9 cellular contexts compared by ENCODE assay signal in the genomic region with DNA sequence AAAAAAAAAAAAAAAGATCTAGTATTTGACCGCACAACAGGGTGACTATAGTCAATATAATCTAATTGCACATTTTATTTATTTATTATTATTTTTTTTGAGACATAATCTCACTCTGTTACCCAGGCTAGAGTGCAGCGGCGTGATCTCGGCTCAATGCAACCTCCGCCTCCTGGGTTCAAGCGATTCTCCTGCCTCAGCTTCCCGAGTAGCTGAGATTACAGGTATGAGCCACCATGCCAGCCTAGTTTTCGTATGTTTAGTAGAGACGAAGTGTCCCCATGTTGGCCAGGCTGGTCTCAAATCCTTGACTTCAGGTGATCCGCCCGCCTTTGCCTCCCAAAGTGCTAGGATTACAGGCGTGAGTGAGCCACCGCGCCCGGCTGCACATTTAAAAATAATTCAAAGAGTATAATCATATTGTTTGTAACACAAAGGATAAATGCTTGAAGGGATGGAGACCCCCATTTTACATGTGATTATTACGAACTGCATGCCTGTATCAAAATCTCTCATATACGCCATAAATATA. TPM values are rescaled to one million over a fixed set of nuclear protein-coding genes. Genes with fewer than 3 reads are reported as not detected.
DNase-seq lines count a peak whose midpoint lies in the region; ATAC-seq, FAIRE-seq and TF ChIP-seq lines count a peak whose summit lies in the region.
"Had no signal": no experiment of that assay in that cellular context is flagged by ENCODE, and none has a peak within 500 bp of the region (broad histone marks: within the 10 kb centered on the region; RNA-seq: fewer than 3 reads in every experiment).

No MANE protein-coding gene starts in this region.

- no peak overlapping the region for H2BK15ac ChIP-seq in mesendoderm (replicated peaks; ENCODE audit: low read depth)

- H3K4me3 ChIP-seq in heart right ventricle (peak overlapping the region; percentile 77 to 99 (median 93)), K562 (peak overlapping the region; percentile 98), mesendoderm (ENCODE audit: low read length) (peak overlapping the region; percentile 90), vagina (peak overlapping the region; percentile 90 to 97)

- H3K79me1 ChIP-seq in mesendoderm (ENCODE audit: low read length): peaks cover 10% of the 10 kb centered on the region

- TF ChIP-seq EP300 in K562 (IDR thresholded peaks at IDR 0.05; ENCODE audit: low read length): no peak

- H3K9ac ChIP-seq in K562 (ENCODE audit: insufficient read depth in 1 of 2, low read depth in 2 of 2, low read length in 2 of 2): peak overlapping the region; percentile 83 to 93
- peak overlapping the region; percentile 87 for H3K9ac ChIP-seq in mesendoderm (ENCODE audit: low read length)

- FAIRE-seq in K562 (lab: Jason Lieb, UNC): peak; percentile 15
- FAIRE-seq: islet of Langerhans had no signal

- H3K4me2 ChIP-seq in K562 (ENCODE audit: insufficient read depth, low read length) (peak overlapping the region; percentile 95), mesendoderm (ENCODE audit: low read length) (peak overlapping the region; percentile 50)

- no peak overlapping the region for H4K8ac ChIP-seq in mesendoderm (ENCODE audit: low read depth, low read length)

- H3K56ac ChIP-seq in mesendoderm (ENCODE audit: low read length): peak overlapping the region; percentile 73

- H3K4ac ChIP-seq in mesendoderm (ENCODE audit: low read depth, low read length): no peak overlapping the region

- H3K4me1 ChIP-seq in heart right ventricle (peaks cover 2 to 20% (median 15%) of the 10 kb centered on the region in 9 donors), K562 (replicated peaks in 1 of 2; ENCODE audit: control insufficient read depth in 2 of 2, insufficient read depth in 2 of 2, low read length in 2 of 2) (peaks cover 0 to 22% of the 10 kb centered on the region in 2 experiments; a peak in 3 of 5 replicates), mesendoderm (ENCODE audit: control insufficient read depth, low read depth, low read length) (no peaks in the 10 kb centered on the region), vagina (peaks cover 22% of the 10 kb centered on the region)

- H3K36me3 ChIP-seq in heart right ventricle: peaks cover 0 to 36% (median 10%) of the 10 kb centered on the region in 9 donors
- H3K36me3 ChIP-seq in K562 (ENCODE audit: control insufficient read depth, insufficient read depth, low read length): peaks cover 28% of the 10 kb centered on the region; the same call in 2 of the 3 replicates
- H3K36me3 ChIP-seq in mesendoderm (ENCODE audit: control insufficient read depth, insufficient read depth, low read length): peaks cover 2% of the 10 kb centered on the region
- H3K36me3 ChIP-seq in vagina: peaks cover 0 to 10% of the 10 kb centered on the region in 2 donors

- POLR2A ChIA-PET in K562 (lab: Yijun Ruan, JAX): interaction anchor here (0.6 to 1.3 kb wide), 2 partner anchors 8 to 171 kb away, joined by 3 to 8 read pairs; no protein-coding TSS in a partner anchor

- H3K18ac ChIP-seq in mesendoderm (ENCODE audit: low read length): no peak overlapping the region

- H3K9me3 ChIP-seq in heart right ventricle (no peaks in the 10 kb centered on the region), K562 (replicated peaks; ENCODE audit: control insufficient read depth, insufficient read depth, low read depth, low read length) (no peaks in the 10 kb centered on the region), vagina (no peaks in the 10 kb centered on the region)

- peaks cover 28% of the 10 kb centered on the region for H3K79me2 ChIP-seq in K562 (ENCODE audit: control insufficient read depth, insufficient read depth, low read length)
- peaks cover 9% of the 10 kb centered on the region for H3K79me2 ChIP-seq in mesendoderm (ENCODE audit: control insufficient read depth, insufficient read depth, low read length)

- H4K5ac ChIP-seq in mesendoderm (ENCODE audit: low read length): no peak overlapping the region

- no peaks in the 10 kb centered on the region for H3K9me1 ChIP-seq in K562 (ENCODE audit: control insufficient read depth, insufficient read depth, low read length)

- BruUV-seq in K562 (replicated peaks; lab: Mats Ljungman, UMichigan): no TSS peak

- H3K27me3 ChIP-seq in heart right ventricle (no peaks in the 10 kb centered on the region), K562 (ENCODE audit: control insufficient read depth in 2 of 2, insufficient read depth in 2 of 2, low read length in 2 of 2) (no peaks in the 10 kb centered on the region), mesendoderm (ENCODE audit: insufficient read depth, low read length, poor library complexity) (no peaks in the 10 kb centered on the region), vagina (no peaks in the 10 kb centered on the region)

- TF ChIP-seq RAD21 in K562 (CRISPR knock-in tag; conservative IDR thresholded peaks at IDR 0.05 in 1 of 2, IDR thresholded peaks at IDR 0.05 in 1 of 2): no peak

- no peaks in the 10 kb centered on the region for H4K20me1 ChIP-seq in K562 (replicated peaks; ENCODE audit: control insufficient read depth, insufficient read depth, low read length)

- TF ChIP-seq CTCF in heart right ventricle (IDR thresholded peaks at IDR 0.05) (no peak), K562 (IDR thresholded peaks at IDR 0.05 in 2 of 3, conservative IDR thresholded peaks at IDR 0.05 in 1 of 3; ENCODE audit: insufficient read depth in 2 of 3, low read depth in 1 of 3, low read length in 3 of 3) (no peak), vagina (IDR thresholded peaks at IDR 0.05) (no peak)

- peak overlapping the region; percentile 88 for H2AFZ ChIP-seq in K562 (ENCODE audit: low read depth, low read length)

- no peak overlapping the region for H2BK120ac ChIP-seq in mesendoderm (ENCODE audit: low read depth, low read length)

- peak overlapping the region in 9 of 10 donors; percentile 66 to 85 (median 80) for H3K27ac ChIP-seq in heart right ventricle
- H3K27ac ChIP-seq in K562 (ENCODE audit: extremely low read depth, low read depth, low read length): peak overlapping the region; percentile 71
- no peak overlapping the region for H3K27ac ChIP-seq in mesendoderm (ENCODE audit: low read depth, low read length)
- H3K27ac ChIP-seq in vagina: peak overlapping the region; percentile 60

- 31 to 42% methylated on average over 17 of the region's 17 CpGs for WGBS in heart right ventricle, 2 donors
- WGBS in K562 (ENCODE audit: insufficient coverage, low coverage, missing lambda C conversion rate): 4% methylated on average over 17 of the region's 17 CpGs
- no CpG with 5 or more reads among the region's 17 CpGs for WGBS in mesendoderm (ENCODE audit: extremely low coverage, insufficient coverage, low lambda C conversion rate)

- ATAC-seq in heart right ventricle (no peak), Right ventricle myocardium superior (ENCODE audit: poor library complexity) (no peak), K562 (no peak)

- in situ Hi-C loops in K562 (cut with MboI): no loop called here

- intact Hi-C loops in heart right ventricle (cut with DNase I) (loop anchor here in 2 of 10 donors (5.0 to 10.0 kb wide), 2 partner anchors 34 to 222 kb away; partner anchors contain the start of genes SEC14L5 (in 1 of the 2) and ZNF500 (in 1 of the 2)), Right ventricle myocardium superior (cut with DNase I) (loop anchor here (10.0 kb wide), 1 partner anchor 222 kb away; the partner anchor contains the start of gene SEC14L5), K562 (cut with micrococcal nuclease) (loop anchor here (5.0 kb wide), 1 partner anchor 114 kb away; the partner anchor contains the start of genes GLYR1 and UBN1), vagina (cut with DNase I) (no loop called here)

- H3K23ac ChIP-seq in mesendoderm (ENCODE audit: low read length): no peak overlapping the region

- CTCF ChIA-PET in K562 (lab: Yijun Ruan, JAX; ENCODE audit: low intra/inter-chr PET ratio): interaction anchor here (0.6 kb wide), 1 partner anchor 83 kb away, joined by 3 read pairs; no protein-coding TSS in a partner anchor

- DNase-seq in heart right ventricle (no peak), Right ventricle myocardium superior (no peak), K562 (ENCODE audit: extremely low read depth in 1 of 4, low spot score in 3 of 4) (no peak), mesendoderm (no peak), vagina (ENCODE audit: extremely low spot score in 2 of 2) (no peak), DMS 273 treated with DMSO at 0.1 percent for 48 hours (lab: John Stamatoyannopoulos, UW) (no peak), NCI-H1105 (lab: John Stamatoyannopoulos, UW) (no peak), A172 (ENCODE audit: low spot score) (no peak)

- TF ChIP-seq POLR2A in K562 (conservative IDR thresholded peaks at IDR 0.05) (no peak), vagina (IDR thresholded peaks at IDR 0.05) (no peak)

- no peak overlapping the region for H2BK5ac ChIP-seq in mesendoderm (ENCODE audit: low read length)

- no peak overlapping the region for H2AK5ac ChIP-seq in mesendoderm (ENCODE audit: low read length)

RNA-seq across cellular contexts. Expression of gene ANKS3, which starts 0.8 kb away (rescaled TPM):
- total RNA-seq in heart right ventricle (10 to 100 TPM in 1 of 10 donors, 1 to 10 TPM in 9; 5.1 to 11.4 (median 7.9) TPM), Right ventricle myocardium superior (9.1 TPM), K562 (2014; rRNA removed) (21.5 and 21.9 TPM in 2 replicates), K562 (2014; rRNA removed; fragmentation: Illumina TruSeq; extraction: Trizol) (8.0 and 12.0 TPM in 2 replicates), K562 (2015; rRNA removed; fragmentation: Illumina TruSeq; extraction: Trizol) (14.8 and 15.6 TPM in 2 replicates), K562 (2021) (22.1 and 25.7 TPM in 2 replicates), vagina (25.3 TPM)
- polyA plus RNA-seq in heart right ventricle (10 to 100 TPM; 12.4 to 33.7 TPM), K562 (2011; rRNA removed) (17.2 and 21.5 TPM in 2 replicates), K562 (2014; fragmentation: Illumina TruSeq; extraction: Trizol) (9.3 and 11.4 TPM in 2 replicates), K562 (2014; fragmentation: Nextera tagmentation; extraction: Ambion mirVana) (under 1 TPM; 0.43 to 0.66 TPM), K562 (2014; rRNA removed) (23.4 and 23.7 TPM in 2 replicates)
- 131 and 242 TPM in 2 replicates for total RNA-seq in K562 (2011; cell fraction: chromatin; rRNA removed; ENCODE audit: low replicate concordance)
- 131 and 135 TPM in 2 replicates for total RNA-seq in K562 (2011; cell fraction: nucleolus; rRNA removed)
- 120 and 128 TPM in 2 replicates for total RNA-seq in K562 (2011; cell fraction: nucleoplasm; rRNA removed)
- 15.2 and 18.4 TPM in 2 replicates for polyA plus RNA-seq in K562 (2011; cell fraction: cytosol; rRNA removed)
- 68.8 and 84.5 TPM in 2 replicates for polyA plus RNA-seq in K562 (2011; cell fraction: nucleus; rRNA removed)
- 11.9 and 13.9 TPM in 2 replicates for polyA plus RNA-seq in K562 (2012)
- polyA minus RNA-seq in K562 (2011; rRNA and poly(A)+ RNA removed): 29.5 and 35.6 TPM in 2 replicates
- polyA minus RNA-seq in K562 (2011; cell fraction: cytosol; rRNA and poly(A)+ RNA removed): 11.2 and 13.6 TPM in 2 replicates
- 34.1 and 41.4 TPM in 2 replicates for polyA minus RNA-seq in K562 (2011; cell fraction: nucleus; rRNA and poly(A)+ RNA removed)
- 6.4 TPM for polyA plus RNA-seq in mesendoderm (2013, experiment 1 of 2)
- 6.7 TPM for polyA plus RNA-seq in mesendoderm (2013, experiment 2 of 2)
- total RNA-seq in A172 (2014; rRNA removed; shearing (Covaris generic)): 12.0 and 19.6 TPM in 2 replicates

RNA-seq across cellular contexts. Expression of gene DNAAF8, which starts 1.1 kb away (rescaled TPM):
- total RNA-seq in heart right ventricle: 1 to 10 TPM in 4 of 10 donors, under 1 TPM in 4, not detected in 2; 0.32 to 1.9 (median 1.1) TPM
- polyA plus RNA-seq in heart right ventricle: 1 to 10 TPM; 1.1 to 1.3 TPM
- 1.2 TPM for total RNA-seq in Right ventricle myocardium superior
- total RNA-seq in K562 (2011; cell fraction: chromatin; rRNA removed; ENCODE audit: low replicate concordance): 0.19 TPM in 1 of 2 replicates, not detected in the other
- 0.33 and 0.39 TPM in 2 replicates for total RNA-seq in K562 (2011; cell fraction: nucleolus; rRNA removed)
- 0.15 TPM in 2 replicates for total RNA-seq in K562 (2011; cell fraction: nucleoplasm; rRNA removed)
- not detected in 2 replicates for total RNA-seq in K562 (2014; rRNA removed)
- not detected in 2 replicates for total RNA-seq in K562 (2014; rRNA removed; fragmentation: Illumina TruSeq; extraction: Trizol)
- total RNA-seq in K562 (2015; rRNA removed; fragmentation: Illumina TruSeq; extraction: Trizol): not detected in 2 replicates
- total RNA-seq in K562 (2021): not detected in 2 replicates
- polyA plus RNA-seq in K562 (2011; rRNA removed): 0.04 and 0.11 TPM in 2 replicates
- polyA plus RNA-seq in K562 (2011; cell fraction: cytosol; rRNA removed): 0.07 and 0.10 TPM in 2 replicates
- polyA plus RNA-seq in K562 (2011; cell fraction: nucleus; rRNA removed): 0.07 and 0.40 TPM in 2 replicates
- polyA plus RNA-seq in K562 (2012): 0.16 and 0.26 TPM in 2 replicates
- polyA plus RNA-seq in K562 (2014; fragmentation: Illumina TruSeq; extraction: Trizol): 0.10 TPM in 1 of 2 replicates, not detected in the other
- not detected for polyA plus RNA-seq in K562 (2014; fragmentation: Nextera tagmentation; extraction: Ambion mirVana)
- 0.12 TPM in 1 of 2 replicates, not detected in the other for polyA plus RNA-seq in K562 (2014; rRNA removed)
- polyA minus RNA-seq in K562 (2011; rRNA and poly(A)+ RNA removed): not detected in 2 replicates
- polyA minus RNA-seq in K562 (2011; cell fraction: cytosol; rRNA and poly(A)+ RNA removed): not detected in 2 replicates
- 0.33 TPM in 1 of 2 replicates, not detected in the other for polyA minus RNA-seq in K562 (2011; cell fraction: nucleus; rRNA and poly(A)+ RNA removed)
- polyA plus RNA-seq in mesendoderm (2013, experiment 1 of 2): 0.35 TPM
- 0.25 TPM for polyA plus RNA-seq in mesendoderm (2013, experiment 2 of 2)
- not detected for total RNA-seq in vagina
- 1.7 and 5.2 TPM in 2 replicates for total RNA-seq in A172 (2014; rRNA removed; shearing (Covaris generic))

RNA-seq across cellular contexts. Expression of gene ZNF500, which starts 33.7 kb away (rescaled TPM):
- total RNA-seq in heart right ventricle (1 to 10 TPM; 4.3 to 9.9 (median 8.1) TPM), Right ventricle myocardium superior (4.8 TPM), K562 (2014; rRNA removed) (8.5 and 8.9 TPM in 2 replicates), K562 (2014; rRNA removed; fragmentation: Illumina TruSeq; extraction: Trizol) (3.5 and 3.8 TPM in 2 replicates), K562 (2015; rRNA removed; fragmentation: Illumina TruSeq; extraction: Trizol) (5.3 and 8.0 TPM in 2 replicates), K562 (2021) (16.4 and 20.8 TPM in 2 replicates), vagina (11.0 TPM)
- polyA plus RNA-seq in heart right ventricle (10 to 100 TPM in 1 of 2 donors, 1 to 10 TPM in 1; 3.8 to 10.5 TPM), K562 (2011; rRNA removed) (4.5 and 7.4 TPM in 2 replicates), K562 (2014; fragmentation: Illumina TruSeq; extraction: Trizol) (5.3 and 8.5 TPM in 2 replicates), K562 (2014; fragmentation: Nextera tagmentation; extraction: Ambion mirVana) (under 1 TPM; 0.80 to 0.84 TPM), K562 (2014; rRNA removed) (7.0 and 12.1 TPM in 2 replicates)
- total RNA-seq in K562 (2011; cell fraction: chromatin; rRNA removed; ENCODE audit: low replicate concordance): 16.3 and 42.5 TPM in 2 replicates
- total RNA-seq in K562 (2011; cell fraction: nucleolus; rRNA removed): 25.9 and 29.5 TPM in 2 replicates
- total RNA-seq in K562 (2011; cell fraction: nucleoplasm; rRNA removed): 22.4 and 27.7 TPM in 2 replicates
- polyA plus RNA-seq in K562 (2011; cell fraction: cytosol; rRNA removed): 7.7 and 11.0 TPM in 2 replicates
- polyA plus RNA-seq in K562 (2011; cell fraction: nucleus; rRNA removed): 12.9 and 18.2 TPM in 2 replicates
- 5.2 and 7.5 TPM in 2 replicates for polyA plus RNA-seq in K562 (2012)
- 4.9 and 5.7 TPM in 2 replicates for polyA minus RNA-seq in K562 (2011; rRNA and poly(A)+ RNA removed)
- 4.1 and 7.2 TPM in 2 replicates for polyA minus RNA-seq in K562 (2011; cell fraction: cytosol; rRNA and poly(A)+ RNA removed)
- polyA minus RNA-seq in K562 (2011; cell fraction: nucleus; rRNA and poly(A)+ RNA removed): 5.7 and 7.8 TPM in 2 replicates
- polyA plus RNA-seq in mesendoderm (2013, experiment 1 of 2): 4.7 TPM
- polyA plus RNA-seq in mesendoderm (2013, experiment 2 of 2): 4.4 TPM
- 19.8 and 25.1 TPM in 2 replicates for total RNA-seq in A172 (2014; rRNA removed; shearing (Covaris generic))

RNA-seq across cellular contexts. Expression of gene NUDT16L1, which starts 39.9 kb away (rescaled TPM):
- total RNA-seq in heart right ventricle (10 to 100 TPM; 34.1 to 65.7 (median 49.6) TPM), Right ventricle myocardium superior (52.8 TPM), K562 (2014; rRNA removed) (35.7 and 37.0 TPM in 2 replicates), K562 (2014; rRNA removed; fragmentation: Illumina TruSeq; extraction: Trizol) (5.9 and 8.6 TPM in 2 replicates), K562 (2015; rRNA removed; fragmentation: Illumina TruSeq; extraction: Trizol) (13.7 and 13.8 TPM in 2 replicates), K562 (2021) (33.1 and 34.9 TPM in 2 replicates), vagina (28.5 TPM)
- polyA plus RNA-seq in heart right ventricle (10 to 100 TPM; 25.4 to 48.8 TPM), K562 (2011; rRNA removed) (14.6 and 20.1 TPM in 2 replicates), K562 (2014; fragmentation: Illumina TruSeq; extraction: Trizol) (10.1 and 14.7 TPM in 2 replicates), K562 (2014; fragmentation: Nextera tagmentation; extraction: Ambion mirVana) (1 to 10 TPM; 1.4 to 1.9 TPM), K562 (2014; rRNA removed) (37.6 and 39.9 TPM in 2 replicates)
- 12.3 and 32.4 TPM in 2 replicates for total RNA-seq in K562 (2011; cell fraction: chromatin; rRNA removed; ENCODE audit: low replicate concordance)
- total RNA-seq in K562 (2011; cell fraction: nucleolus; rRNA removed): 30.5 and 32.1 TPM in 2 replicates
- total RNA-seq in K562 (2011; cell fraction: nucleoplasm; rRNA removed): 19.6 TPM in 2 replicates
- polyA plus RNA-seq in K562 (2011; cell fraction: cytosol; rRNA removed): 25.7 and 57.0 TPM in 2 replicates
- 28.9 and 31.1 TPM in 2 replicates for polyA plus RNA-seq in K562 (2011; cell fraction: nucleus; rRNA removed)
- polyA plus RNA-seq in K562 (2012): 18.7 and 22.2 TPM in 2 replicates
- polyA minus RNA-seq in K562 (2011; rRNA and poly(A)+ RNA removed): 4.1 and 5.1 TPM in 2 replicates
- 7.0 and 11.2 TPM in 2 replicates for polyA minus RNA-seq in K562 (2011; cell fraction: cytosol; rRNA and poly(A)+ RNA removed)
- 10.1 and 11.6 TPM in 2 replicates for polyA minus RNA-seq in K562 (2011; cell fraction: nucleus; rRNA and poly(A)+ RNA removed)
- polyA plus RNA-seq in mesendoderm (2013, experiment 1 of 2): 27.8 TPM
- polyA plus RNA-seq in mesendoderm (2013, experiment 2 of 2): 28.2 TPM
- 52.4 and 64.6 TPM in 2 replicates for total RNA-seq in A172 (2014; rRNA removed; shearing (Covaris generic))

RNA-seq across cellular contexts. Expression of gene SEPTIN12, which starts 54.9 kb away (rescaled TPM):
- total RNA-seq in heart right ventricle (1 to 10 TPM in 1 of 10 donors, not detected in 9; 1.3 TPM), Right ventricle myocardium superior (not detected), K562 (2014; rRNA removed) (not detected in 2 replicates), K562 (2014; rRNA removed; fragmentation: Illumina TruSeq; extraction: Trizol) (not detected in 2 replicates), K562 (2015; rRNA removed; fragmentation: Illumina TruSeq; extraction: Trizol) (not detected in 2 replicates), K562 (2021) (not detected in 2 replicates), vagina (not detected)
- polyA plus RNA-seq in heart right ventricle (not detected), K562 (2011; rRNA removed) (not detected in 2 replicates), K562 (2014; fragmentation: Illumina TruSeq; extraction: Trizol) (not detected in 2 replicates), K562 (2014; fragmentation: Nextera tagmentation; extraction: Ambion mirVana) (not detected), K562 (2014; rRNA removed) (not detected in 2 replicates)
- not detected in 2 replicates for total RNA-seq in K562 (2011; cell fraction: chromatin; rRNA removed; ENCODE audit: low replicate concordance)
- not detected in 2 replicates for total RNA-seq in K562 (2011; cell fraction: nucleolus; rRNA removed)
- not detected in 2 replicates for total RNA-seq in K562 (2011; cell fraction: nucleoplasm; rRNA removed)
- not detected in 2 replicates for polyA plus RNA-seq in K562 (2011; cell fraction: cytosol; rRNA removed)
- polyA plus RNA-seq in K562 (2011; cell fraction: nucleus; rRNA removed): 0.21 TPM in 1 of 2 replicates, not detected in the other
- not detected in 2 replicates for polyA plus RNA-seq in K562 (2012)
- polyA minus RNA-seq in K562 (2011; rRNA and poly(A)+ RNA removed): not detected in 2 replicates
- not detected in 2 replicates for polyA minus RNA-seq in K562 (2011; cell fraction: cytosol; rRNA and poly(A)+ RNA removed)
- polyA minus RNA-seq in K562 (2011; cell fraction: nucleus; rRNA and poly(A)+ RNA removed): not detected in 2 replicates
- 0.07 TPM for polyA plus RNA-seq in mesendoderm (2013, experiment 1 of 2)
- polyA plus RNA-seq in mesendoderm (2013, experiment 2 of 2): 0.17 TPM
- not detected in 2 replicates for total RNA-seq in A172 (2014; rRNA removed; shearing (Covaris generic))
